18 cellular contexts compared by ENCODE assay signal in genomic region chr17:27985736-27986394, GRCh38. TPM values are rescaled to one million over a fixed set of nuclear protein-coding genes. Genes with fewer than 3 reads are reported as not detected.
A peak's percentile ranks its signal among the peaks of the same experiment; 100 is the strongest.
DNase-seq lines count a peak whose midpoint lies in the region; ATAC-seq and TF ChIP-seq lines count a peak whose summit lies in the region.
"Had no signal": no experiment of that assay in that cellular context is flagged by ENCODE, and none has a peak within 500 bp of the region (broad histone marks: within the 10 kb centered on the region; RNA-seq: fewer than 3 reads in every experiment).

No MANE protein-coding gene starts in this region.

- peaks cover 6% of the 10 kb centered on the region for H3K36me3 Mint-ChIP-seq in Caco-2 (ENCODE audit: insufficient read depth, unreplicated experiment)
- H3K36me3 Mint-ChIP-seq: activated naive CD8-positive, alpha-beta T cell treated with anti-CD3 and anti-CD28 coated beads, Interleukin-2, amount 10 ng/mL, durations not matched to agents 7 days and 5 days; mesothelial cell of epicardium had no signal

- H3K9me3 ChIP-seq in Caco-2 (no peaks in the 10 kb centered on the region), upper lobe of left lung (no peaks in the 10 kb centered on the region), SK-N-SH (no peaks in the 10 kb centered on the region)
- H3K9me3 ChIP-seq: suprapubic skin had no signal

- H3K27me3 Mint-ChIP-seq in Caco-2 (ENCODE audit: insufficient read depth, unreplicated experiment): no peaks in the 10 kb centered on the region

- H3K9me2 ChIP-seq in SK-N-SH: no peaks in the 10 kb centered on the region

- H3K9me3 Mint-ChIP-seq in Caco-2 (ENCODE audit: unreplicated experiment): peaks cover 32% of the 10 kb centered on the region
- H3K9me3 Mint-ChIP-seq: activated naive CD8-positive, alpha-beta T cell treated with anti-CD3 and anti-CD28 coated beads, Interleukin-2, amount 10 ng/mL, durations not matched to agents 7 days and 5 days; mesothelial cell of epicardium had no signal

- H3K79me2 ChIP-seq in SK-N-SH (ENCODE audit: insufficient read depth): no peaks in the 10 kb centered on the region

- H4K20me1 ChIP-seq in SK-N-SH (ENCODE audit: insufficient read depth): no peaks in the 10 kb centered on the region

- no peak overlapping the region for H3K9ac ChIP-seq in SK-N-SH

- 86 to 88% methylated on average over 3 of the region's 3 CpGs for WGBS in upper lobe of left lung, 2 donors
- 88% methylated on average over 3 of the region's 3 CpGs for WGBS in SK-N-SH (ENCODE audit: low lambda C conversion rate)

- no TSS peak for BruUV-seq in Caco-2 (replicated peaks; lab: Mats Ljungman, UMichigan)

- H3K27ac Mint-ChIP-seq in Caco-2 (ENCODE audit: unreplicated experiment): peak overlapping the region; percentile 55
- H3K27ac Mint-ChIP-seq: activated naive CD8-positive, alpha-beta T cell treated with anti-CD3 and anti-CD28 coated beads, Interleukin-2, amount 10 ng/mL, durations not matched to agents 7 days and 5 days; mesothelial cell of epicardium had no signal

- H3K4me3 ChIP-seq in Caco-2 (ENCODE audit: low read depth, low read length): no peak overlapping the region
- H3K4me3 ChIP-seq in upper lobe of left lung: no peak overlapping the region
- no peak overlapping the region for H3K4me3 ChIP-seq in SK-N-SH (ENCODE audit: low read depth in 2 of 2, low read length in 1 of 2)
- H3K4me3 ChIP-seq: MG63, suprapubic skin had no signal

- DNase-seq in Caco-2 (no peak), NCI-H82 (lab: John Stamatoyannopoulos, UW) (peak; percentile 82), germinal center (ENCODE audit: low spot score) (peak; percentile 27), upper lobe of left lung (no peak), SK-N-SH (no peak), GDM1 (lab: John Stamatoyannopoulos, UW) (no peak)
- DNase-seq: activated CD4-positive, alpha-beta T cell treated with anti-CD3 and anti-CD28 coated beads, Interleukin-2, amount 50 U/mL, for 4 hours; activated naive CD8-positive, alpha-beta T cell treated with anti-CD3 and anti-CD28 coated beads, Interleukin-2, amount 10 ng/mL, durations not matched to agents 7 days and 5 days; activated T-cell treated with anti-CD3 and anti-CD28 coated beads, Interleukin-2, amount 50 U/mL, for 48 hours; GF-D8; hippocampal formation; MG63; NCI-H187; NCI-H510A had no signal

- no peak overlapping the region for H3K27ac ChIP-seq in upper lobe of left lung
- no peak overlapping the region for H3K27ac ChIP-seq in SK-N-SH (ENCODE audit: low read depth in 2 of 2, low read length in 1 of 2)
- H3K27ac ChIP-seq: suprapubic skin had no signal

- no peak overlapping the region for H2AFZ ChIP-seq in SK-N-SH (ENCODE audit: low read depth)

- ATAC-seq in GM19328 (IDR thresholded peaks at IDR 0.05; ENCODE audit: unreplicated experiment) (peak; percentile 58), upper lobe of left lung (ENCODE audit: low FRiP score in 2 of 2) (no peak), GM21367 (IDR thresholded peaks at IDR 0.05; ENCODE audit: unreplicated experiment) (no peak)

- TF ChIP-seq CTCF in Caco-2 (IDR thresholded peaks at IDR 0.05; ENCODE audit: insufficient read depth in 1 of 2, low read depth in 1 of 2, low read length in 1 of 2, severe bottlenecking in 1 of 2, unreplicated experiment in 1 of 2) (no peak), upper lobe of left lung (IDR thresholded peaks at IDR 0.05) (no peak), SK-N-SH (IDR thresholded peaks at IDR 0.05) (no peak)

- H3K27me3 ChIP-seq in Caco-2 (replicated peaks; ENCODE audit: control insufficient read depth, insufficient read depth, low read length) (no peaks in the 10 kb centered on the region), upper lobe of left lung (no peaks in the 10 kb centered on the region), SK-N-SH (ENCODE audit: insufficient read depth) (no peaks in the 10 kb centered on the region)
- H3K27me3 ChIP-seq: MG63 had no signal

- intact Hi-C loops in Caco-2 (cut with micrococcal nuclease; ENCODE audit: unreplicated experiment): loop anchor here (1.0 to 10.0 kb wide), 4 partner anchors 55 to 291 kb away; no protein-coding TSS in a partner anchor

- H3K36me3 ChIP-seq in Caco-2 (ENCODE audit: control insufficient read depth, insufficient read depth, low read length) (no peaks in the 10 kb centered on the region), upper lobe of left lung (no peaks in the 10 kb centered on the region), SK-N-SH (replicated peaks in 1 of 2; ENCODE audit: control insufficient read depth in 1 of 2, insufficient read depth in 2 of 2, low read length in 1 of 2) (no peaks in the 10 kb centered on the region)
- H3K36me3 ChIP-seq: MG63, suprapubic skin had no signal

- no peaks in the 10 kb centered on the region for H3F3A ChIP-seq in SK-N-SH (replicated peaks; ENCODE audit: insufficient read depth)

- TF ChIP-seq POLR2A in upper lobe of left lung (IDR thresholded peaks at IDR 0.05): no peak

- CTCF ChIA-PET in Caco-2 (lab: Charles Lee) (interaction anchor here (1.0 to 1.6 kb wide), 2 partner anchors 12 to 23 kb away, joined by 3 to 5 read pairs; no protein-coding TSS in a partner anchor), SK-N-SH (lab: Yijun Ruan, JAX) (interaction anchor here (1.1 kb wide), 1 partner anchor 26 kb away, joined by 3 read pairs; no protein-coding TSS in a partner anchor)

- no peak overlapping the region for H3K4me2 ChIP-seq in SK-N-SH

- H3K4me1 ChIP-seq in Caco-2 (peaks cover 87% of the 10 kb centered on the region), upper lobe of left lung (peaks cover 0 to 9% (median 5%) of the 10 kb centered on the region in 4 donors), SK-N-SH (ENCODE audit: control insufficient read depth in 1 of 2, insufficient read depth in 2 of 2, low read depth in 1 of 2, low read length in 1 of 2) (no peaks in the 10 kb centered on the region)

- peaks cover 71% of the 10 kb centered on the region for H3K4me1 Mint-ChIP-seq in Caco-2 (ENCODE audit: low read depth, unreplicated experiment)

- no peak for TF ChIP-seq RAD21 in SK-N-SH (IDR thresholded peaks at IDR 0.05; ENCODE audit: low read length)

- POLR2A ChIA-PET in Caco-2 (lab: Charles Lee) (interaction anchor here (1.3 kb wide), 1 partner anchor 97 kb away, joined by 5 read pairs; no protein-coding TSS in a partner anchor), SK-N-SH (lab: Yijun Ruan, JAX) (no interaction called here)

- TF ChIP-seq EP300 in upper lobe of left lung (IDR thresholded peaks at IDR 0.05) (no peak), SK-N-SH (IDR thresholded peaks at IDR 0.05; ENCODE audit: borderline replicate concordance in 1 of 2, low read depth in 1 of 2, low read length in 1 of 2) (no peak)

- H3K4me3 Mint-ChIP-seq in Caco-2 (ENCODE audit: unreplicated experiment): no peak overlapping the region
- H3K4me3 Mint-ChIP-seq: activated naive CD8-positive, alpha-beta T cell treated with anti-CD3 and anti-CD28 coated beads, Interleukin-2, amount 10 ng/mL, durations not matched to agents 7 days and 5 days; mesothelial cell of epicardium had no signal

TF ChIP-seq in SK-N-SH, 30 proteins besides CTCF, POLR2A, EP300 and RAD21:
- TF ChIP-seq MEF2A (IDR thresholded peaks at IDR 0.05; ENCODE audit: borderline replicate concordance, low read depth) (no peak), PBX3 (IDR thresholded peaks at IDR 0.05) (no peak), MAX (IDR thresholded peaks at IDR 0.05; ENCODE audit: low read depth) (no peak), TEAD4 (IDR thresholded peaks at IDR 0.05; ENCODE audit: borderline replicate concordance, insufficient read depth) (no peak), RXRA (IDR thresholded peaks at IDR 0.05; ENCODE audit: borderline replicate concordance, low read depth) (no peak), USF1 (IDR thresholded peaks at IDR 0.05; ENCODE audit: borderline replicate concordance, low read depth) (no peak), FOXM1 (IDR thresholded peaks at IDR 0.05; ENCODE audit: low read depth) (no peak), NFIC (IDR thresholded peaks at IDR 0.05; ENCODE audit: borderline replicate concordance) (no peak)
- TF ChIP-seq, protein P1, sequence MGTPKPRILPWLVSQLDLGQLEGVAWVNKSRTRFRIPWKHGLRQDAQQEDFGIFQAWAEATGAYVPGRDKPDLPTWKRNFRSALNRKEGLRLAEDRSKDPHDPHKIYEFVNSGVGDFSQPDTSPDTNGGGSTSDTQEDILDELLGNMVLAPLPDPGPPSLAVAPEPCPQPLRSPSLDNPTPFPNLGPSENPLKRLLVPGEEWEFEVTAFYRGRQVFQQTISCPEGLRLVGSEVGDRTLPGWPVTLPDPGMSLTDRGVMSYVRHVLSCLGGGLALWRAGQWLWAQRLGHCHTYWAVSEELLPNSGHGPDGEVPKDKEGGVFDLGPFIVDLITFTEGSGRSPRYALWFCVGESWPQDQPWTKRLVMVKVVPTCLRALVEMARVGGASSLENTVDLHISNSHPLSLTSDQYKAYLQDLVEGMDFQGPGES (IDR thresholded peaks at IDR 0.05; ENCODE audit: low read depth, low read length): no peak

RNA-seq across cellular contexts. Expression of gene NLK, which starts 56.6 kb away (rescaled TPM):
- 84.5 and 87.3 TPM in 2 replicates for total RNA-seq in Caco-2 (2022)
- 10 to 100 TPM; 16.1 to 34.5 (median 19.9) TPM for total RNA-seq in upper lobe of left lung
- 12.3 and 19.2 TPM in 2 replicates for polyA plus RNA-seq in SK-N-SH (2012; rRNA removed)
- 13.6 and 14.3 TPM in 2 replicates for polyA plus RNA-seq in SK-N-SH (2012; cell fraction: cytosol; rRNA removed)
- polyA plus RNA-seq in SK-N-SH (2012; cell fraction: nucleus; rRNA removed): 14.8 and 34.8 TPM in 2 replicates

Comparison
In these comparisons a context has a peak if more than half of its experiments do, and no peak if none do; other contexts are left out.
1. DNase-seq: peak in NCI-H82 (single experiment) and germinal center (single experiment); none in Caco-2 (0 of 2), upper lobe of left lung (0 of 2), SK-N-SH (single experiment) and GDM1 (single experiment).